25 cellular contexts compared by ENCODE assay signal in genomic region chr5:81717815-81718214, GRCh38. TPM values are rescaled to one million over a fixed set of nuclear protein-coding genes. Genes with fewer than 3 reads are reported as not detected.
DNase-seq lines count a peak whose midpoint lies in the region; ATAC-seq, FAIRE-seq and TF ChIP-seq lines count a peak whose summit lies in the region.
"Had no signal": no experiment of that assay in that cellular context is flagged by ENCODE, and none has a peak within 500 bp of the region (broad histone marks: within the 10 kb centered on the region; RNA-seq: fewer than 3 reads in every experiment).

No MANE protein-coding gene starts in this region.

- H3K4me3 ChIP-seq in astrocyte (ENCODE audit: insufficient read depth, low read depth, low read length) = no peak overlapping the region
- H3K4me3 ChIP-seq in suprapubic skin = no peak overlapping the region
- H3K4me3 ChIP-seq: A549, adrenal gland, GM23248, heart left ventricle, lung, MG63, spleen, thyroid gland had no signal

- H3K36me3 Mint-ChIP-seq in activated naive CD8-positive, alpha-beta T cell treated with anti-CD3 and anti-CD28 coated beads, Interleukin-2, amount 50 U/mL, for 24 hours (ENCODE audit: low read depth) = peaks cover 5% of the 10 kb centered on the region
- H3K36me3 Mint-ChIP-seq in activated naive CD8-positive, alpha-beta T cell treated with anti-CD3 and anti-CD28 coated beads for 36 hours = peaks cover 7% of the 10 kb centered on the region
- H3K36me3 Mint-ChIP-seq in astrocyte (ENCODE audit: low read depth, unreplicated experiment) = peaks cover 5% of the 10 kb centered on the region
- peaks cover 6% of the 10 kb centered on the region in 2 donors for H3K36me3 Mint-ChIP-seq in naive B cell

- FAIRE-seq in astrocyte (lab: Jason Lieb, UNC) = no peak
- FAIRE-seq: A549, islet of Langerhans had no signal

- no peaks in the 10 kb centered on the region for H3K9me3 ChIP-seq in astrocyte (ENCODE audit: insufficient read depth, low read depth, low read length)
- H3K9me3 ChIP-seq in suprapubic skin = no peaks in the 10 kb centered on the region
- H3K9me3 ChIP-seq: A549, adrenal gland, heart left ventricle, MG63, thyroid gland had no signal

- no peak for DNase-seq in activated naive CD8-positive, alpha-beta T cell treated with anti-CD3 and anti-CD28 coated beads, Interleukin-2, amount 50 U/mL, for 24 hours
- no peak for DNase-seq in activated naive CD8-positive, alpha-beta T cell treated with anti-CD3 and anti-CD28 coated beads for 36 hours
- peak; percentile 72 for DNase-seq in astrocyte (ENCODE audit: low read depth)
- DNase-seq in naive B cell = no peak
- DNase-seq in suprapubic skin (ENCODE audit: low spot score in 2 of 2) = no peak
- DNase-seq in activated CD8-positive, alpha-beta memory T cell treated with anti-CD3 and anti-CD28 coated beads for 24 hours = no peak
- DNase-seq: activated CD4-positive, alpha-beta memory T cell treated with anti-CD3 and anti-CD28 coated beads, Interleukin-2, amount 10 ng/mL, durations not matched to agents 7 days and 5 days; adrenal gland; effector memory CD4-positive, alpha-beta T cell; heart left ventricle; MG63; NCI-H2029 treated with DMSO at 0.1 percent for 48 hours; NCI-H69; SHP77; spleen; stimulated activated CD8-positive, alpha-beta memory T cell treated with anti-CD3 and anti-CD28 coated beads, Interleukin-4, amount 100 ng/mL, for 48 hours; thyroid gland had no signal

- H3K36me3 ChIP-seq in astrocyte (ENCODE audit: insufficient read depth, low read length) (no peaks in the 10 kb centered on the region), suprapubic skin (no peaks in the 10 kb centered on the region)
- H3K36me3 ChIP-seq: adrenal gland, heart left ventricle, MG63, spleen, thyroid gland had no signal

- H3K9ac ChIP-seq in astrocyte (ENCODE audit: low read length) = no peak overlapping the region
- H3K9ac ChIP-seq: GM23248 had no signal

- peaks cover 4% of the 10 kb centered on the region for H3K4me1 ChIP-seq in astrocyte (ENCODE audit: insufficient read depth, low read length)
- H3K4me1 ChIP-seq in suprapubic skin = peaks cover 12% of the 10 kb centered on the region
- H3K4me1 ChIP-seq: A549 had no signal

- H3K79me2 ChIP-seq in astrocyte (ENCODE audit: insufficient read depth, low read length) = no peaks in the 10 kb centered on the region

- 90% methylated on average over 4 of the region's 4 CpGs for WGBS in suprapubic skin

- H3K4me2 ChIP-seq in astrocyte (ENCODE audit: low read length) = peak overlapping the region; percentile 50
- H3K4me2 ChIP-seq: A549 had no signal

- H3K27me3 ChIP-seq in astrocyte (ENCODE audit: insufficient read depth, low read length) (no peaks in the 10 kb centered on the region), suprapubic skin (no peaks in the 10 kb centered on the region)
- H3K27me3 ChIP-seq: adrenal gland, heart left ventricle, MG63, spleen, thyroid gland had no signal

- TF ChIP-seq CTCF in astrocyte (IDR thresholded peaks at IDR 0.05; ENCODE audit: insufficient read depth, low read depth, low read length) (no peak), suprapubic skin (IDR thresholded peaks at IDR 0.05) (no peak)

- no peaks in the 10 kb centered on the region for H4K20me1 ChIP-seq in astrocyte (ENCODE audit: insufficient read depth, low read length)

- no peak for ATAC-seq in activated naive CD8-positive, alpha-beta T cell treated with anti-CD3 and anti-CD28 coated beads, Interleukin-2, amount 50 U/mL, for 24 hours
- peak; percentile 43 to 53 for ATAC-seq in naive B cell (ENCODE audit: low read depth in 2 of 2)
- ATAC-seq in GM21723 (IDR thresholded peaks at IDR 0.05; ENCODE audit: unreplicated experiment) = no peak
- ATAC-seq in HG02798 (IDR thresholded peaks at IDR 0.05; ENCODE audit: poor library complexity, unreplicated experiment) = no peak
- ATAC-seq: A549, heart left ventricle had no signal

- no peak for TF ChIP-seq POLR2A in suprapubic skin (IDR thresholded peaks at IDR 0.05)

- H3K4me3 Mint-ChIP-seq in activated naive CD8-positive, alpha-beta T cell treated with anti-CD3 and anti-CD28 coated beads, Interleukin-2, amount 50 U/mL, for 24 hours = peak overlapping the region; percentile 18
- H3K4me3 Mint-ChIP-seq in activated naive CD8-positive, alpha-beta T cell treated with anti-CD3 and anti-CD28 coated beads for 36 hours = no peak overlapping the region
- H3K4me3 Mint-ChIP-seq in astrocyte (ENCODE audit: unreplicated experiment) = no peak overlapping the region
- H3K4me3 Mint-ChIP-seq in naive B cell = peak overlapping the region in 3 of 8 donors; percentile 23 to 43 (median 28)
- H3K4me3 Mint-ChIP-seq: activated CD4-positive, alpha-beta memory T cell treated with anti-CD3 and anti-CD28 coated beads, Interleukin-2, amount 10 ng/mL, durations not matched to agents 7 days and 5 days; CD14-positive monocyte; central memory CD8-positive, alpha-beta T cell had no signal

- H3K4me1 Mint-ChIP-seq in activated naive CD8-positive, alpha-beta T cell treated with anti-CD3 and anti-CD28 coated beads, Interleukin-2, amount 50 U/mL, for 24 hours = peaks cover 56% of the 10 kb centered on the region
- H3K4me1 Mint-ChIP-seq in activated naive CD8-positive, alpha-beta T cell treated with anti-CD3 and anti-CD28 coated beads for 36 hours = peaks cover 45% of the 10 kb centered on the region
- H3K4me1 Mint-ChIP-seq in astrocyte (ENCODE audit: low read depth, unreplicated experiment) (peaks cover 23% of the 10 kb centered on the region), naive B cell (peaks cover 48 to 85% (median 77%) of the 10 kb centered on the region in 3 donors)

- H3K27ac Mint-ChIP-seq in activated naive CD8-positive, alpha-beta T cell treated with anti-CD3 and anti-CD28 coated beads, Interleukin-2, amount 50 U/mL, for 24 hours = no peak overlapping the region
- no peak overlapping the region for H3K27ac Mint-ChIP-seq in activated naive CD8-positive, alpha-beta T cell treated with anti-CD3 and anti-CD28 coated beads for 36 hours
- H3K27ac Mint-ChIP-seq in astrocyte (ENCODE audit: unreplicated experiment) = no peak overlapping the region
- peak overlapping the region in 4 of 6 donors; percentile 2 to 73 (median 28) for H3K27ac Mint-ChIP-seq in naive B cell
- H3K27ac Mint-ChIP-seq: activated CD4-positive, alpha-beta memory T cell treated with anti-CD3 and anti-CD28 coated beads, Interleukin-2, amount 10 ng/mL, durations not matched to agents 7 days and 5 days; CD14-positive monocyte had no signal

- no peak overlapping the region for H2AFZ ChIP-seq in astrocyte (ENCODE audit: low read depth, low read length)
- H2AFZ ChIP-seq: GM23248 had no signal

- peak overlapping the region; percentile 24 for H3K27ac ChIP-seq in astrocyte (ENCODE audit: low read depth, low read length)
- no peak overlapping the region for H3K27ac ChIP-seq in suprapubic skin
- H3K27ac ChIP-seq: A549, adrenal gland, GM23248, heart left ventricle, thyroid gland had no signal

- TF ChIP-seq EP300 in suprapubic skin (IDR thresholded peaks at IDR 0.05) = no peak

- H3K9me3 Mint-ChIP-seq in activated naive CD8-positive, alpha-beta T cell treated with anti-CD3 and anti-CD28 coated beads, Interleukin-2, amount 50 U/mL, for 24 hours = no peaks in the 10 kb centered on the region
- no peaks in the 10 kb centered on the region for H3K9me3 Mint-ChIP-seq in activated naive CD8-positive, alpha-beta T cell treated with anti-CD3 and anti-CD28 coated beads for 36 hours
- H3K9me3 Mint-ChIP-seq in astrocyte (ENCODE audit: unreplicated experiment) (peaks cover 2% of the 10 kb centered on the region), naive B cell (peaks cover 0 to 2% (median 0%) of the 10 kb centered on the region in 7 donors)
- H3K9me3 Mint-ChIP-seq: central memory CD8-positive, alpha-beta T cell had no signal

- H3K27me3 Mint-ChIP-seq in activated naive CD8-positive, alpha-beta T cell treated with anti-CD3 and anti-CD28 coated beads, Interleukin-2, amount 50 U/mL, for 24 hours = no peaks in the 10 kb centered on the region
- no peaks in the 10 kb centered on the region for H3K27me3 Mint-ChIP-seq in activated naive CD8-positive, alpha-beta T cell treated with anti-CD3 and anti-CD28 coated beads for 36 hours
- H3K27me3 Mint-ChIP-seq in astrocyte (ENCODE audit: low read depth, unreplicated experiment) (no peaks in the 10 kb centered on the region), naive B cell (no peaks in the 10 kb centered on the region)
- H3K27me3 Mint-ChIP-seq: activated CD4-positive, alpha-beta memory T cell treated with anti-CD3 and anti-CD28 coated beads, Interleukin-2, amount 10 ng/mL, durations not matched to agents 7 days and 5 days; central memory CD8-positive, alpha-beta T cell had no signal

RNA-seq across cellular contexts. Expression of gene SSBP2, which starts 33.1 kb away (rescaled TPM):
- total RNA-seq in activated naive CD8-positive, alpha-beta T cell treated with anti-CD3 and anti-CD28 coated beads for 36 hours = 1 to 10 TPM; 8.3 to 8.9 TPM
- total RNA-seq in astrocyte (59.8 and 73.2 TPM in 2 replicates), suprapubic skin (100 to 1,000 TPM in 1 of 4 donors, 10 to 100 TPM in 3; 54.1 to 136 (median 69.8) TPM)
- polyA plus RNA-seq in naive B cell (ENCODE audit: low read depth in 6 of 6) = 100 to 1,000 TPM; 111 to 202 (median 140) TPM

Comparison
In these comparisons a context has a peak if more than half of its experiments do, and no peak if none do; other contexts are left out.
1. ATAC-seq: peak in naive B cell (2 of 2); none in activated naive CD8-positive, alpha-beta T cell treated with anti-CD3 and anti-CD28 coated beads, Interleukin-2, amount 50 U/mL, for 24 hours (single experiment), GM21723 (single experiment) and HG02798 (single experiment).
2. H3K27ac Mint-ChIP-seq: peak in naive B cell (4 of 6); none in activated naive CD8-positive, alpha-beta T cell treated with anti-CD3 and anti-CD28 coated beads, Interleukin-2, amount 50 U/mL, for 24 hours (single experiment), activated naive CD8-positive, alpha-beta T cell treated with anti-CD3 and anti-CD28 coated beads for 36 hours (single experiment) and astrocyte (single experiment).